ENCODE assay signal across 1 cellular context in genomic region chr10:124417846-124418725, GRCh38.
TF ChIP-seq lines count a peak whose summit lies in the region.

No MANE protein-coding gene starts in this region.

TF ChIP-seq in HEK293, 187 proteins besides CTCF, POLR2A, EP300 and RAD21 (continued from another document and continues in another):
- TF ChIP-seq PBX3 (CRISPR knock-in tag; IDR thresholded peaks at IDR 0.05) (no peak), ZBTB48 (tag by site-specific recombination; IDR thresholded peaks at IDR 0.05) (no peak), OVOL3 (tag by site-specific recombination; IDR thresholded peaks at IDR 0.05) (no peak), ZNF514 (tag by site-specific recombination; IDR thresholded peaks at IDR 0.05) (no peak), ZNF701 (tag by site-specific recombination; IDR thresholded peaks at IDR 0.05) (no peak), ZNF560 (tag by site-specific recombination; IDR thresholded peaks at IDR 0.05; ENCODE audit: borderline replicate concordance) (no peak), ZNF76 (tag by site-specific recombination; IDR thresholded peaks at IDR 0.05; ENCODE audit: borderline replicate concordance, low read depth) (peak; percentile 78), ZNF341 (tag by site-specific recombination; IDR thresholded peaks at IDR 0.05; ENCODE audit: low read depth) (0 out of 2 replicates have a peak, but pooled peaks have one; percentile 10), KLF9 (tag by site-specific recombination; IDR thresholded peaks at IDR 0.05; ENCODE audit: low read depth) (peak; percentile 63; the same call in 1 of the 2 replicates), ZNF707 (tag by site-specific recombination; IDR thresholded peaks at IDR 0.05) (no peak), ZNF548 (tag by site-specific recombination; IDR thresholded peaks at IDR 0.05) (no peak), ZNF24 (tag by site-specific recombination; IDR thresholded peaks at IDR 0.05) (no peak), ZSCAN4 (tag by site-specific recombination; IDR thresholded peaks at IDR 0.05) (no peak), ZNF776 (tag by site-specific recombination; IDR thresholded peaks at IDR 0.05; ENCODE audit: borderline replicate concordance) (no peak), ZNF48 (tag by site-specific recombination; IDR thresholded peaks at IDR 0.05) (no peak), ZNF146 (tag by site-specific recombination; IDR thresholded peaks at IDR 0.05) (no peak), SP2 (tag by site-specific recombination; IDR thresholded peaks at IDR 0.05) (peak; percentile 57), ZNF112 (tag by site-specific recombination; IDR thresholded peaks at IDR 0.05) (no peak), ZNF558 (tag by site-specific recombination; IDR thresholded peaks at IDR 0.05) (no peak), ZXDB (tag by site-specific recombination; IDR thresholded peaks at IDR 0.05) (no peak), SCRT2 (tag by site-specific recombination; IDR thresholded peaks at IDR 0.05) (no peak), ZBTB20 (tag by site-specific recombination; IDR thresholded peaks at IDR 0.05) (peak; percentile 16; the same call in 1 of the 2 replicates), SP3 (tag by site-specific recombination; IDR thresholded peaks at IDR 0.05) (peak; percentile 21), ZSCAN18 (tag by site-specific recombination; IDR thresholded peaks at IDR 0.05) (no peak), KLF7 (tag by site-specific recombination; IDR thresholded peaks at IDR 0.05; ENCODE audit: borderline replicate concordance) (0 out of 2 replicates have a peak, but pooled peaks have one; percentile 30), GLIS1 (tag by site-specific recombination; IDR thresholded peaks at IDR 0.05) (0 out of 2 replicates have a peak, but pooled peaks have one; percentile 16), ZNF169 (tag by site-specific recombination; IDR thresholded peaks at IDR 0.05) (no peak), PATZ1 (tag by site-specific recombination; IDR thresholded peaks at IDR 0.05) (peak; percentile 56), ZNF391 (tag by site-specific recombination; IDR thresholded peaks at IDR 0.05; ENCODE audit: borderline replicate concordance, low read depth) (peak; percentile 70; the same call in 1 of the 2 replicates), ZNF501 (tag by site-specific recombination; IDR thresholded peaks at IDR 0.05) (peak; percentile 30; the same call in 1 of the 2 replicates), ZNF214 (tag by site-specific recombination; IDR thresholded peaks at IDR 0.05; ENCODE audit: borderline replicate concordance) (no peak), ZNF555 (tag by site-specific recombination; conservative IDR thresholded peaks at IDR 0.05) (no peak), ZSCAN30 (tag by site-specific recombination; IDR thresholded peaks at IDR 0.05) (peak; percentile 17; the same call in 1 of the 2 replicates), KLF8 (tag by site-specific recombination; IDR thresholded peaks at IDR 0.05) (peak; percentile 56; the same call in 1 of the 2 replicates), ZNF16 (tag by site-specific recombination; IDR thresholded peaks at IDR 0.05; ENCODE audit: low read depth) (no peak), HOXD13 (CRISPR knock-in tag; IDR thresholded peaks at IDR 0.05; ENCODE audit: borderline replicate concordance) (no peak), ZFP3 (tag by site-specific recombination; IDR thresholded peaks at IDR 0.05; ENCODE audit: low read depth) (no peak), ZNF140 (tag by site-specific recombination; IDR thresholded peaks at IDR 0.05) (no peak), ZBTB49 (tag by site-specific recombination; IDR thresholded peaks at IDR 0.05; ENCODE audit: low read depth) (no peak), ZNF10 (tag by site-specific recombination; IDR thresholded peaks at IDR 0.05) (no peak), ZFP41 (tag by site-specific recombination; IDR thresholded peaks at IDR 0.05; ENCODE audit: borderline replicate concordance) (no peak), ZNF521 (tag by site-specific recombination; IDR thresholded peaks at IDR 0.05) (no peak), BCL11B (tag by site-specific recombination; IDR thresholded peaks at IDR 0.05; ENCODE audit: low read depth) (no peak), ZNF350 (tag by site-specific recombination; IDR thresholded peaks at IDR 0.05) (no peak), MEIS1 (CRISPR knock-in tag; IDR thresholded peaks at IDR 0.05; ENCODE audit: borderline replicate concordance) (no peak), KLF10 (tag by site-specific recombination; IDR thresholded peaks at IDR 0.05) (no peak), ZNF311 (tag by site-specific recombination; IDR thresholded peaks at IDR 0.05; ENCODE audit: borderline replicate concordance) (no peak), ZIC2 (tag by site-specific recombination; IDR thresholded peaks at IDR 0.05) (peak; percentile 49), ZNF639 (tag by site-specific recombination; IDR thresholded peaks at IDR 0.05) (no peak), ZNF423 (tag by site-specific recombination; IDR thresholded peaks at IDR 0.05) (0 out of 2 replicates have a peak, but pooled peaks have one; percentile 26), GLI4 (tag by site-specific recombination; IDR thresholded peaks at IDR 0.05) (no peak), MYNN (tag by site-specific recombination; IDR thresholded peaks at IDR 0.05; ENCODE audit: borderline replicate concordance) (no peak), YY1 (tag by site-specific recombination; IDR thresholded peaks at IDR 0.05) (peak; percentile 20; the same call in 1 of the 2 replicates), ZNF610 (tag by site-specific recombination; IDR thresholded peaks at IDR 0.05; ENCODE audit: borderline replicate concordance) (no peak), INSM2 (tag by site-specific recombination; IDR thresholded peaks at IDR 0.05) (no peak), ZNF335 (tag by site-specific recombination; conservative IDR thresholded peaks at IDR 0.05) (peak; percentile 77), EGR2 (tag by site-specific recombination; IDR thresholded peaks at IDR 0.05; ENCODE audit: low read depth) (no peak), KLF16 (tag by site-specific recombination; IDR thresholded peaks at IDR 0.05) (peak; percentile 40; the same call in 1 of the 2 replicates), ZFHX2 (tag by site-specific recombination; conservative IDR thresholded peaks at IDR 0.05) (peak; percentile 18; the same call in 1 of the 2 replicates), KLF1 (tag by site-specific recombination; IDR thresholded peaks at IDR 0.05) (peak; percentile 24; the same call in 1 of the 2 replicates)
- TF ChIP-seq, protein P1, sequence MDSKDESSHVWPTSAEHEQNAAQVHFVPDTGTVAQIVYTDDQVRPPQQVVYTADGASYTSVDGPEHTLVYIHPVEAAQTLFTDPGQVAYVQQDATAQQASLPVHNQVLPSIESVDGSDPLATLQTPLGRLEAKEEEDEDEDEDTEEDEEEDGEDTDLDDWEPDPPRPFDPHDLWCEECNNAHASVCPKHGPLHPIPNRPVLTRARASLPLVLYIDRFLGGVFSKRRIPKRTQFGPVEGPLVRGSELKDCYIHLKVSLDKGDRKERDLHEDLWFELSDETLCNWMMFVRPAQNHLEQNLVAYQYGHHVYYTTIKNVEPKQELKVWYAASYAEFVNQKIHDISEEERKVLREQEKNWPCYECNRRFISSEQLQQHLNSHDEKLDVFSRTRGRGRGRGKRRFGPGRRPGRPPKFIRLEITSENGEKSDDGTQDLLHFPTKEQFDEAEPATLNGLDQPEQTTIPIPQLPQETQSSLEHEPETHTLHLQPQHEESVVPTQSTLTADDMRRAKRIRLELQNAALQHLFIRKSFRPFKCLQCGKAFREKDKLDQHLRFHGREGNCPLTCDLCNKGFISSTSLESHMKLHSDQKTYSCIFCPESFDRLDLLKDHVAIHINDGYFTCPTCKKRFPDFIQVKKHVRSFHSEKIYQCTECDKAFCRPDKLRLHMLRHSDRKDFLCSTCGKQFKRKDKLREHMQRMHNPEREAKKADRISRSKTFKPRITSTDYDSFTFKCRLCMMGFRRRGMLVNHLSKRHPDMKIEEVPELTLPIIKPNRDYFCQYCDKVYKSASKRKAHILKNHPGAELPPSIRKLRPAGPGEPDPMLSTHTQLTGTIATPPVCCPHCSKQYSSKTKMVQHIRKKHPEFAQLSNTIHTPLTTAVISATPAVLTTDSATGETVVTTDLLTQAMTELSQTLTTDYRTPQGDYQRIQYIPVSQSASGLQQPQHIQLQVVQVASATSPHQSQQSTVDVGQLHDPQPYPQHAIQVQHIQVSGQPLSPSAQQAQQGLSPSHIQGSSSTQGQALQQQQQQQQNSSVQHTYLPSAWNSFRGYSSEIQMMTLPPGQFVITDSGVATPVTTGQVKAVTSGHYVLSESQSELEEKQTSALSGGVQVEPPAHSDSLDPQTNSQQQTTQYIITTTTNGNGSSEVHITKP (tag by site-specific recombination; IDR thresholded peaks at IDR 0.05): peak; percentile 88
